In genomic region chr15:90184786-90185704, GRCh38 we compare ENCODE assay signal across 8 cellular contexts. TPM values are rescaled to one million over a fixed set of nuclear protein-coding genes. Genes with fewer than 3 reads are reported as not detected.
DNase-seq lines count a peak whose midpoint lies in the region; ATAC-seq, FAIRE-seq and TF ChIP-seq lines count a peak whose summit lies in the region.

No MANE protein-coding gene starts in this region.

- peaks cover 30% of the 10 kb centered on the region for H3F3A ChIP-seq in neural progenitor cell (ENCODE audit: low read depth)

- peak; percentile 21 for ATAC-seq in GM19468 (IDR thresholded peaks at IDR 0.05; ENCODE audit: extremely low read depth, unreplicated experiment)

- H3K9me3 ChIP-seq in neural progenitor cell (ENCODE audit: low read depth), result no peaks in the 10 kb centered on the region

- H3K27me3 ChIP-seq in neural progenitor cell, result no peaks in the 10 kb centered on the region

- TF ChIP-seq CTCF in neural progenitor cell (IDR thresholded peaks at IDR 0.05), result no peak

- H3K4me2 ChIP-seq in neural progenitor cell, result peak overlapping the region; percentile 89

- H3K27ac ChIP-seq in neural progenitor cell, result no peak overlapping the region
- peak overlapping the region; percentile 93 for H3K27ac ChIP-seq in urinary bladder (ENCODE audit: low read depth)

- FAIRE-seq in RCC 7860 (lab: Jason Lieb, UNC) (no peak), frontal cortex (lab: Jason Lieb, UNC) (no peak)

- H3K4me3 ChIP-seq in neural progenitor cell, result peak overlapping the region; percentile 73
- H3K4me3 ChIP-seq in urinary bladder (ENCODE audit: low read depth, low read length), result peak overlapping the region; percentile 71

- H3K4me3 Mint-ChIP-seq in neural progenitor cell, result peak overlapping the region; percentile 87

- H3K27ac Mint-ChIP-seq in neural progenitor cell, result peak overlapping the region; percentile 87

- peak; percentile 88 for DNase-seq in DMS 273 (lab: John Stamatoyannopoulos, UW; ENCODE audit: unreplicated experiment)
- DNase-seq in HT-29 (ENCODE audit: low spot score), result peak; percentile 91
- DNase-seq in RCC 7860 (ENCODE audit: low spot score), result peak; percentile 88
- DNase-seq in activated effector memory CD4-positive, alpha-beta T cell treated with Interleukin-2 at 50 U/mL for 16 hours, result peak; percentile 29
- peak; percentile 78 for DNase-seq in frontal cortex (ENCODE audit: low spot score in 2 of 2)
- DNase-seq in neural progenitor cell (ENCODE audit: low spot score), result peak; percentile 84

- H3K36me3 ChIP-seq in neural progenitor cell (no peaks in the 10 kb centered on the region), urinary bladder (ENCODE audit: insufficient read depth) (no peaks in the 10 kb centered on the region)

- peaks cover 29% of the 10 kb centered on the region for H3K4me1 Mint-ChIP-seq in neural progenitor cell

- H3K9ac ChIP-seq in neural progenitor cell, result no peak overlapping the region

- no peaks in the 10 kb centered on the region for H4K20me1 ChIP-seq in neural progenitor cell (ENCODE audit: low read depth)

- H3K9me3 Mint-ChIP-seq in neural progenitor cell, result no peaks in the 10 kb centered on the region

- H3K27me3 Mint-ChIP-seq in neural progenitor cell (ENCODE audit: insufficient read depth, low read depth), result peaks cover 12% of the 10 kb centered on the region

- H3K79me2 ChIP-seq in neural progenitor cell (ENCODE audit: low read depth), result no peaks in the 10 kb centered on the region

- H3K4me1 ChIP-seq in neural progenitor cell (peaks cover 7% of the 10 kb centered on the region), urinary bladder (ENCODE audit: insufficient read depth) (no peaks in the 10 kb centered on the region)

- H3K36me3 Mint-ChIP-seq in neural progenitor cell, result no peaks in the 10 kb centered on the region

- 6% methylated on average over 67 of the region's 67 CpGs for WGBS in urinary bladder

- H2AFZ ChIP-seq in neural progenitor cell (replicated peaks), result peak overlapping the region; percentile 70

RNA-seq across cellular contexts. Expression of gene SEMA4B, which starts 16.1 kb away (rescaled TPM):
- total RNA-seq in HT-29 (2014; rRNA removed; shearing (Covaris generic)), result 198 and 272 TPM in 2 replicates
- total RNA-seq in frontal cortex, result 35.5 TPM
- total RNA-seq in neural progenitor cell (ENCODE audit: low replicate concordance), result 7.7 and 18.9 TPM in 2 replicates
- 39.3 TPM for total RNA-seq in urinary bladder
- 60.8 TPM for polyA plus RNA-seq in urinary bladder

RNA-seq across cellular contexts. Expression of gene CIB1, which starts 48.7 kb away (rescaled TPM):
- 165 and 178 TPM in 2 replicates for total RNA-seq in HT-29 (2014; rRNA removed; shearing (Covaris generic))
- total RNA-seq in frontal cortex, result 3.7 TPM
- total RNA-seq in neural progenitor cell (ENCODE audit: low replicate concordance), result 5.2 and 7.7 TPM in 2 replicates
- total RNA-seq in urinary bladder, result 17.9 TPM
- 84.7 TPM for polyA plus RNA-seq in urinary bladder

RNA-seq across cellular contexts. Expression of gene GDPGP1, which starts 49.0 kb away (rescaled TPM):
- 13.7 and 15.1 TPM in 2 replicates for total RNA-seq in HT-29 (2014; rRNA removed; shearing (Covaris generic))
- 4.9 TPM for total RNA-seq in frontal cortex
- total RNA-seq in neural progenitor cell (ENCODE audit: low replicate concordance), result 0.67 and 3.5 TPM in 2 replicates
- 6.6 TPM for total RNA-seq in urinary bladder
- polyA plus RNA-seq in urinary bladder, result 3.6 TPM

Comparison
In these comparisons a context has a peak if more than half of its experiments do, and no peak if none do; other contexts are left out.
1. DNase-seq: peak in every context shown above with its lines; median percentile 91 in HT-29; 88 in DMS 273; 88 in RCC 7860; 84 in neural progenitor cell; 78 in frontal cortex; 29 in activated effector memory CD4-positive, alpha-beta T cell treated with Interleukin-2 at 50 U/mL for 16 hours.